ENCODE assay signal across 13 cellular contexts in genomic region chr20:51095755-51096509, GRCh38.
DNase-seq lines count a peak whose midpoint lies in the region; ATAC-seq and TF ChIP-seq lines count a peak whose summit lies in the region.
"Had no signal": no experiment of that assay in that cellular context is flagged by ENCODE, and none has a peak within 500 bp of the region (broad histone marks: within the 10 kb centered on the region; RNA-seq: fewer than 3 reads in every experiment).

No MANE protein-coding gene starts in this region.

- H3K9ac ChIP-seq in neural cell (ENCODE audit: low read length), result no peak overlapping the region

- peaks cover 21% of the 10 kb centered on the region for H3K4me1 ChIP-seq in GM23338 (ENCODE audit: insufficient read depth)

- H3K9me2 ChIP-seq in GM23338 (ENCODE audit: insufficient read depth), result no peaks in the 10 kb centered on the region
- no peaks in the 10 kb centered on the region for H3K9me2 ChIP-seq in neural cell (ENCODE audit: insufficient read depth, low read length)

- H3K36me3 ChIP-seq in GM23338 (ENCODE audit: insufficient read depth) (no peaks in the 10 kb centered on the region), neural cell (ENCODE audit: insufficient read depth, low read length) (no peaks in the 10 kb centered on the region)

- H3K27ac ChIP-seq in GM23338 (ENCODE audit: low read depth) (no peak overlapping the region), neural cell (ENCODE audit: low read length) (peak overlapping the region; percentile 40)

- H3K4me3 Mint-ChIP-seq in GM23338, result no peak overlapping the region
- H3K4me3 Mint-ChIP-seq: activated T-helper 17 cell treated with anti-CD3 and anti-CD28 coated beads, Interleukin-2, amount 50 U/mL, for 72 hours; CD8-positive, alpha-beta T cell; natural killer cell; T-helper 1 cell treated with Interleukin-12 subunit alpha and Interleukin-12 subunit beta and Interleukin-4 antibody, amounts not matched to agents 30 μg/mL and 1 μg/mL, for 36 hours had no signal

- H3F3A ChIP-seq in GM23338 (replicated peaks; ENCODE audit: low read depth), result no peaks in the 10 kb centered on the region
- H3F3A ChIP-seq in neural cell (ENCODE audit: insufficient read depth, low read length, poor library complexity, severe bottlenecking), result peaks cover 5% of the 10 kb centered on the region

- H4K20me1 ChIP-seq in GM23338 (replicated peaks; ENCODE audit: insufficient read depth) (no peaks in the 10 kb centered on the region), neural cell (ENCODE audit: insufficient read depth) (no peaks in the 10 kb centered on the region)

- H3K9me3 Mint-ChIP-seq in GM23338, result no peaks in the 10 kb centered on the region
- H3K9me3 Mint-ChIP-seq: activated T-helper 17 cell treated with anti-CD3 and anti-CD28 coated beads, Interleukin-2, amount 50 U/mL, for 72 hours; CD8-positive, alpha-beta T cell; natural killer cell; T-helper 1 cell treated with Interleukin-12 subunit alpha and Interleukin-12 subunit beta and Interleukin-4 antibody, amounts not matched to agents 30 μg/mL and 1 μg/mL, for 36 hours had no signal

- TF ChIP-seq CTCF in GM23338 (conservative IDR thresholded peaks at IDR 0.05; ENCODE audit: low read depth in 2 of 2) (no peak), neural cell (IDR thresholded peaks at IDR 0.05; ENCODE audit: poor library complexity, severe bottlenecking) (peak; percentile 65)

- H2AFZ ChIP-seq in GM23338 (no peak overlapping the region), neural cell (ENCODE audit: low read depth, low read length) (no peak overlapping the region)

- H3K4me1 Mint-ChIP-seq in GM23338, result peaks cover 24% of the 10 kb centered on the region

- no peaks in the 10 kb centered on the region for H3K79me2 ChIP-seq in GM23338 (replicated peaks; ENCODE audit: insufficient read depth)
- H3K79me2 ChIP-seq in neural cell (replicated peaks; ENCODE audit: insufficient read depth, low read length), result no peaks in the 10 kb centered on the region

- peak; percentile 54 for TF ChIP-seq RAD21 in neural cell (conservative IDR thresholded peaks at IDR 0.05)

- peak; percentile 62 for DNase-seq in GM23338 (ENCODE audit: low spot score)
- DNase-seq in NCI-H1417 (lab: John Stamatoyannopoulos, UW), result peak in 2 of 3 experiments; percentile 76 to 96
- DNase-seq in astrocyte of the hippocampus (ENCODE audit: low read depth, low spot score), result peak; percentile 28
- DNase-seq in dedifferentiated amniotic fluid mesenchymal stem cell (ENCODE audit: extremely low spot score), result no peak
- no peak for DNase-seq in NCI-H2029 treated with DMSO at 0.1 percent for 48 hours (lab: John Stamatoyannopoulos, UW)
- DNase-seq: CD8-positive, alpha-beta T cell; natural killer cell; NCI-H2107; RPMI8226 had no signal

- peaks cover 7% of the 10 kb centered on the region for H3K27me3 Mint-ChIP-seq in GM23338 (ENCODE audit: insufficient read depth, low read depth, poor library complexity)

- ATAC-seq in GM23338 (no peak), HG03354 (IDR thresholded peaks at IDR 0.05; ENCODE audit: poor library complexity, severe bottlenecking, unreplicated experiment) (no peak)
- ATAC-seq: activated T-helper 17 cell treated with anti-CD3 and anti-CD28 coated beads, Interleukin-2, amount 50 U/mL, for 72 hours; CD8-positive, alpha-beta T cell; natural killer cell had no signal

- H3K27me3 ChIP-seq in GM23338 (ENCODE audit: insufficient read depth) (no peaks in the 10 kb centered on the region), neural cell (ENCODE audit: insufficient read depth, low read depth, low read length) (no peaks in the 10 kb centered on the region)

- no peak overlapping the region for H3K27ac Mint-ChIP-seq in GM23338
- H3K27ac Mint-ChIP-seq: activated T-helper 17 cell treated with anti-CD3 and anti-CD28 coated beads, Interleukin-2, amount 50 U/mL, for 72 hours; CD8-positive, alpha-beta T cell; natural killer cell; T-helper 1 cell treated with Interleukin-12 subunit alpha and Interleukin-12 subunit beta and Interleukin-4 antibody, amounts not matched to agents 30 μg/mL and 1 μg/mL, for 36 hours had no signal

- H3K9me3 ChIP-seq in neural cell (ENCODE audit: low read length), result no peaks in the 10 kb centered on the region

- H3K4me3 ChIP-seq in GM23338 (no peak overlapping the region), neural cell (ENCODE audit: low read length) (peak overlapping the region; percentile 16)

- TF ChIP-seq EP300 in neural cell (conservative IDR thresholded peaks at IDR 0.05; ENCODE audit: poor library complexity, severe bottlenecking), result peak; percentile 52

- H3K36me3 Mint-ChIP-seq in GM23338 (ENCODE audit: low read depth), result no peaks in the 10 kb centered on the region
- H3K36me3 Mint-ChIP-seq: CD8-positive, alpha-beta T cell; natural killer cell had no signal

- H3K4me2 ChIP-seq in GM23338 (no peak overlapping the region), neural cell (ENCODE audit: low read length) (peak overlapping the region; percentile 1)

TF ChIP-seq in GM23338, 12 proteins besides CTCF, POLR2A, EP300 and RAD21:
- TF ChIP-seq EZH2 (IDR thresholded peaks at IDR 0.05; ENCODE audit: low read depth, unreplicated experiment) (no peak), STAT1 (IDR thresholded peaks at IDR 0.05; ENCODE audit: unreplicated experiment) (no peak), REST (IDR thresholded peaks at IDR 0.05; ENCODE audit: unreplicated experiment) (no peak), EZH2phosphoT487 (IDR thresholded peaks at IDR 0.05; ENCODE audit: unreplicated experiment) (no peak)

TF ChIP-seq in neural cell, 6 proteins besides CTCF, POLR2A, EP300 and RAD21:
- no peak for TF ChIP-seq EZH2 (IDR thresholded peaks at IDR 0.05; ENCODE audit: borderline replicate concordance, insufficient read depth, low read length, poor library complexity, severe bottlenecking)
- TF ChIP-seq SMC3 (conservative IDR thresholded peaks at IDR 0.05; ENCODE audit: poor library complexity), result peak; percentile 45
- peak; percentile 54 for TF ChIP-seq MXI1 (conservative IDR thresholded peaks at IDR 0.05; ENCODE audit: poor library complexity, severe bottlenecking)
- TF ChIP-seq REST (IDR thresholded peaks at IDR 0.05; ENCODE audit: borderline replicate concordance), result no peak
- no peak for TF ChIP-seq TAF1 (IDR thresholded peaks at IDR 0.05; ENCODE audit: low read depth)
- TF ChIP-seq POLR2AphosphoS5 (IDR thresholded peaks at IDR 0.05), result no peak

Comparison
In these comparisons a context has a peak if more than half of its experiments do, and no peak if none do; other contexts are left out.
1. DNase-seq: peak in GM23338 (single experiment), NCI-H1417 (2 of 3) and astrocyte of the hippocampus (single experiment); none in dedifferentiated amniotic fluid mesenchymal stem cell (single experiment) and NCI-H2029 treated with DMSO at 0.1 percent for 48 hours (single experiment).